ENCODE assay signal across 1 cellular context in genomic region chr14:85461432-85462133, GRCh38.
TF ChIP-seq lines count a peak whose summit lies in the region.

No MANE protein-coding gene starts in this region.

TF ChIP-seq in SK-N-SH, 30 proteins besides CTCF, POLR2A, EP300 and RAD21 (continued from another document):
- TF ChIP-seq IRF3 (IDR thresholded peaks at IDR 0.05; ENCODE audit: low read depth, low read length) = no peak
- TF ChIP-seq TAF1 (IDR thresholded peaks at IDR 0.05; ENCODE audit: borderline replicate concordance, low read depth, low read length) = no peak
- TF ChIP-seq TCF12 (IDR thresholded peaks at IDR 0.05) = no peak
- no peak for TF ChIP-seq USF2 (IDR thresholded peaks at IDR 0.05; ENCODE audit: borderline replicate concordance, low read depth, low read length)
- TF ChIP-seq ELF1 (IDR thresholded peaks at IDR 0.05) = no peak
